ENCODE assay signal across 10 cellular contexts in genomic region chr12:57755194-57755453, GRCh38. TPM values are rescaled to one million over a fixed set of nuclear protein-coding genes. Genes with fewer than 3 reads are reported as not detected.
DNase-seq lines count a peak whose midpoint lies in the region; ATAC-seq, FAIRE-seq and TF ChIP-seq lines count a peak whose summit lies in the region.
"Had no signal": no experiment of that assay in that cellular context is flagged by ENCODE, and none has a peak within 500 bp of the region (broad histone marks: within the 10 kb centered on the region; RNA-seq: fewer than 3 reads in every experiment).

No MANE protein-coding gene starts in this region.

- H4K8ac ChIP-seq in H1 (ENCODE audit: extremely low read depth, insufficient read depth, low read length): no peak overlapping the region

- H3F3A ChIP-seq in Loucy (ENCODE audit: low read depth): peaks cover 7% of the 10 kb centered on the region

- H2AK5ac ChIP-seq in H1 (ENCODE audit: low read depth, low read length): no peak overlapping the region

- no peak overlapping the region for H2BK15ac ChIP-seq in H1 (ENCODE audit: low read length)

- H2AFZ ChIP-seq in Loucy (ENCODE audit: low read length) (no peak overlapping the region), H1 (ENCODE audit: low read length) (no peak overlapping the region)

- no peak overlapping the region for H4K5ac ChIP-seq in H1 (ENCODE audit: insufficient read length, low read depth, low read length)

- H3K23me2 ChIP-seq in H1 (ENCODE audit: low read depth, low read length): peaks cover 18% of the 10 kb centered on the region

- H3K14ac ChIP-seq in H1 (ENCODE audit: insufficient read length): no peak overlapping the region

- H4K20me1 ChIP-seq in BLaER1: peaks cover 58% of the 10 kb centered on the region
- H4K20me1 ChIP-seq in Loucy (ENCODE audit: insufficient read depth, low read length, poor library complexity, severe bottlenecking): peaks cover 30% of the 10 kb centered on the region
- H4K20me1 ChIP-seq in H1 (replicated peaks in 1 of 2; ENCODE audit: control insufficient read depth in 1 of 2, insufficient read depth in 2 of 2, low read length in 2 of 2): peaks cover 3 to 14% of the 10 kb centered on the region in 2 experiments

- H3K27me3 ChIP-seq in BLaER1: peaks cover 66% of the 10 kb centered on the region
- H3K27me3 ChIP-seq in Loucy (ENCODE audit: insufficient read depth, low read length, poor library complexity, severe bottlenecking): no peaks in the 10 kb centered on the region
- peaks cover 8 to 33% (median 26%) of the 10 kb centered on the region in 4 experiments for H3K27me3 ChIP-seq in H1 (replicated peaks in 1 of 4; ENCODE audit: control insufficient read depth in 3 of 4, extremely low read depth in 1 of 4, insufficient read depth in 3 of 4, low read length in 3 of 4)
- no peaks in the 10 kb centered on the region for H3K27me3 ChIP-seq in pancreas
- H3K27me3 ChIP-seq: foreskin keratinocyte had no signal

- H2BK120ac ChIP-seq in H1 (replicated peaks; ENCODE audit: low read depth, low read length): no peak overlapping the region

- no peak overlapping the region for H3K4ac ChIP-seq in H1 (replicated peaks; ENCODE audit: insufficient read length, low read depth, low read length)

- CTCF ChIA-PET in H1 (lab: Charles Lee; ENCODE audit: partially characterized antibody): interaction anchor here (1.0 to 1.4 kb wide), 2 partner anchors 39 to 135 kb away, joined by 3 to 5 read pairs; no protein-coding TSS in a partner anchor

- H4K91ac ChIP-seq in H1 (replicated peaks; ENCODE audit: insufficient read length, low read length): no peak overlapping the region

- H3K4me1 ChIP-seq in BLaER1: peaks cover 50% of the 10 kb centered on the region
- H3K4me1 ChIP-seq in Loucy (ENCODE audit: insufficient read depth, low read length, poor library complexity, severe bottlenecking): peaks cover 41% of the 10 kb centered on the region
- H3K4me1 ChIP-seq in H1 (replicated peaks in 1 of 4; ENCODE audit: control insufficient read depth in 3 of 4, insufficient read depth in 4 of 4, low read length in 3 of 4): peaks cover 3 to 26% (median 7%) of the 10 kb centered on the region in 4 experiments; a peak in 6 of 7 replicates
- H3K4me1 ChIP-seq in pancreas: peaks cover 0 to 15% (median 14%) of the 10 kb centered on the region in 3 donors

- H3K56ac ChIP-seq in H1 (replicated peaks; ENCODE audit: insufficient read length, low read depth, low read length): no peak overlapping the region

- TF ChIP-seq CTCF in Loucy (conservative IDR thresholded peaks at IDR 0.05; ENCODE audit: low read length) (no peak), H1 (IDR thresholded peaks at IDR 0.05; ENCODE audit: control extremely low read depth in 1 of 3, insufficient read depth in 1 of 3, low read depth in 1 of 3, low read length in 3 of 3) (no peak), pancreas (IDR thresholded peaks at IDR 0.05) (no peak)

- no CpG with 5 or more reads among the region's 34 CpGs for WGBS in H1 (ENCODE audit: extremely low coverage in 1 of 2, insufficient coverage in 1 of 2, insufficient read length in 1 of 2, insufficient replicate concordance in 2 of 2, low coverage in 1 of 2, low lambda C conversion rate in 2 of 2, missing lambda C conversion rate in 1 of 2), 2 experiments
- WGBS in pancreas, 2 donors: 0% methylated on average over 16 to 34 of the region's 34 CpGs

- no peak for TF ChIP-seq POLR2A in H1 (IDR thresholded peaks at IDR 0.05; ENCODE audit: control extremely low read depth in 1 of 2, low read depth in 2 of 2, low read length in 2 of 2)

- H3K9me2 ChIP-seq in Loucy (replicated peaks; ENCODE audit: low read depth, low read length): no peaks in the 10 kb centered on the region

- H2BK20ac ChIP-seq in H1 (ENCODE audit: low read length): no peak overlapping the region

- H3K4me2 ChIP-seq in BLaER1 (peak overlapping the region; percentile 99), Loucy (ENCODE audit: low read depth, low read length, poor library complexity, severe bottlenecking) (no peak overlapping the region), H1 (ENCODE audit: insufficient read depth in 1 of 2, low read depth in 2 of 2, low read length in 2 of 2) (peak overlapping the region in 1 of 2 experiments; percentile 99; a peak in 2 of 4 replicates)

- no peak for FAIRE-seq in H1 (lab: Jason Lieb, UNC)
- FAIRE-seq in pancreas (lab: Jason Lieb, UNC): no peak
- FAIRE-seq: G401.6 had no signal

- no peak overlapping the region for H3K9ac ChIP-seq in BLaER1
- H3K9ac ChIP-seq in Loucy (ENCODE audit: low read depth, low read length, poor library complexity, severe bottlenecking): no peak overlapping the region
- H3K9ac ChIP-seq in H1 (replicated peaks in 1 of 4; ENCODE audit: extremely low read depth in 1 of 4, low read depth in 3 of 4, low read length in 3 of 4): no peak overlapping the region

- peak overlapping the region; percentile 73 for H3K4me3 ChIP-seq in BLaER1
- peak overlapping the region; percentile 78 for H3K4me3 ChIP-seq in Loucy (ENCODE audit: low read length, poor library complexity, severe bottlenecking)
- peak overlapping the region; percentile 25 to 96 (median 56); a peak in 6 of 8 replicates for H3K4me3 ChIP-seq in H1 (ENCODE audit: extremely low read depth in 1 of 4, insufficient read depth in 2 of 4, low read depth in 3 of 4, low read length in 4 of 4)
- H3K4me3 ChIP-seq in pancreas: peak overlapping the region; percentile 57 to 75 (median 64)

- H3K18ac ChIP-seq in H1 (ENCODE audit: extremely low read depth, low read length): no peak overlapping the region

- TF ChIP-seq EP300 in H1 (IDR thresholded peaks at IDR 0.05; ENCODE audit: borderline replicate concordance in 1 of 2, low read depth in 2 of 2, low read length in 2 of 2): no peak

- no peak overlapping the region for H2BK5ac ChIP-seq in H1 (ENCODE audit: low read depth, low read length)

- H3K36me3 ChIP-seq in BLaER1 (peaks cover 23% of the 10 kb centered on the region), Loucy (ENCODE audit: insufficient read depth, low read length) (no peaks in the 10 kb centered on the region; the same call in 1 of the 2 replicates), H1 (ENCODE audit: control insufficient read depth in 2 of 4, insufficient read depth in 4 of 4, low read length in 3 of 4) (peaks cover 3 to 10% (median 8%) of the 10 kb centered on the region in 4 experiments; a peak in 6 of 8 replicates), pancreas (peaks cover 0 to 5% (median 0%) of the 10 kb centered on the region in 3 donors)

- intact Hi-C loops in pancreas (cut with DNase I): no loop called here

- H3K23ac ChIP-seq in H1 (ENCODE audit: insufficient read length): no peak overlapping the region

- TF ChIP-seq RAD21 in H1 (IDR thresholded peaks at IDR 0.05 in 1 of 2, conservative IDR thresholded peaks at IDR 0.05 in 1 of 2; ENCODE audit: low read depth in 2 of 2, low read length in 2 of 2): no peak

- H3K9me3 ChIP-seq in BLaER1 (no peaks in the 10 kb centered on the region), Loucy (ENCODE audit: insufficient read depth, low read depth, low read length) (no peaks in the 10 kb centered on the region), H1 (ENCODE audit: insufficient read depth in 2 of 2, low read depth in 1 of 2, low read length in 1 of 2) (no peaks in the 10 kb centered on the region), pancreas (no peaks in the 10 kb centered on the region)

- H3K79me1 ChIP-seq in H1 (ENCODE audit: low read depth, low read length): peaks cover 15% of the 10 kb centered on the region; the same call in 1 of the 2 replicates

- ATAC-seq in pancreas (no peak), HG03039 (IDR thresholded peaks at IDR 0.05; ENCODE audit: unreplicated experiment) (no peak), GM21619 (IDR thresholded peaks at IDR 0.05; ENCODE audit: unreplicated experiment) (no peak), GM21360 (IDR thresholded peaks at IDR 0.05; ENCODE audit: unreplicated experiment) (no peak)

- POLR2A ChIA-PET in H1 (lab: Charles Lee; ENCODE audit: partially characterized antibody): interaction anchor here (1.0 to 3.3 kb wide), 4 partner anchors 10 to 235 kb away, joined by 3 to 25 read pairs (median 6); partner anchors contain the start of genes DDIT3, EEF1AKMT3, METTL1 and TSPAN31

- DNase-seq in H1 (ENCODE audit: low read depth in 1 of 2, low spot score in 2 of 2): no peak
- no peak for DNase-seq in pancreas
- DNase-seq in activated gamma-delta T cell treated with Interleukin-2 at 50 U/mL for 16 hours: no peak

- no peak overlapping the region for H2BK12ac ChIP-seq in H1 (ENCODE audit: low read depth, low read length)

- no peak overlapping the region for H3K27ac ChIP-seq in BLaER1
- no peak overlapping the region for H3K27ac ChIP-seq in H1 (ENCODE audit: low read depth, low read length)
- peak overlapping the region; percentile 35 to 63 (median 50) for H3K27ac ChIP-seq in pancreas
- H3K27ac ChIP-seq: foreskin keratinocyte had no signal

- H3K79me2 ChIP-seq in Loucy (ENCODE audit: insufficient read depth, low read length) (peaks cover 34% of the 10 kb centered on the region), H1 (ENCODE audit: control insufficient read depth in 1 of 2, insufficient read depth in 2 of 2, low read length in 2 of 2) (peaks cover 12 to 19% of the 10 kb centered on the region in 2 experiments)

RNA-seq across cellular contexts. Expression of gene MARCHF9, which starts 0.2 kb away (rescaled TPM):
- total RNA-seq in H1 (2021; fragmentation: NEBNext Ultra II Directional; extraction: Animal tissue kit (Norgen Biotek cat#: 25700)): 6.1 and 6.4 TPM in 2 replicates
- polyA plus RNA-seq in H1 (2011; rRNA removed): 6.6 and 7.8 TPM in 2 replicates
- 7.0 TPM for polyA plus RNA-seq in H1 (2011; cell fraction: cytosol; rRNA removed)
- 13.3 TPM for polyA plus RNA-seq in H1 (2011; cell fraction: nucleus; rRNA removed)
- 4.7 to 8.7 TPM (median 8.1 TPM) in 4 replicates for polyA plus RNA-seq in H1 (2012, experiment 1 of 2)
- polyA plus RNA-seq in H1 (2012, experiment 2 of 2): 8.9 TPM
- 4.9 TPM for polyA plus RNA-seq in H1 (2013, experiment 1 of 2)
- polyA plus RNA-seq in H1 (2013, experiment 2 of 2): 4.5 TPM
- polyA minus RNA-seq in H1 (2011; rRNA and poly(A)+ RNA removed): 5.9 and 6.2 TPM in 2 replicates
- 3.5 TPM for polyA minus RNA-seq in H1 (2011; cell fraction: cytosol; rRNA and poly(A)+ RNA removed)
- 4.1 TPM for polyA minus RNA-seq in H1 (2011; cell fraction: nucleus; rRNA and poly(A)+ RNA removed)
- total RNA-seq in pancreas: 10 to 100 TPM in 1 of 6 donors, 1 to 10 TPM in 5; 6.7 to 11.3 (median 7.6) TPM
- 10 to 100 TPM; 17.2 to 32.5 TPM for polyA plus RNA-seq in pancreas

RNA-seq across cellular contexts. Expression of gene CDK4, which starts 3.0 kb away (rescaled TPM):
- 174 and 180 TPM in 2 replicates for total RNA-seq in H1 (2021; fragmentation: NEBNext Ultra II Directional; extraction: Animal tissue kit (Norgen Biotek cat#: 25700))
- polyA plus RNA-seq in H1 (2011; rRNA removed) (311 and 368 TPM in 2 replicates), pancreas (10 to 100 TPM; 26.7 to 43.4 TPM)
- 368 TPM for polyA plus RNA-seq in H1 (2011; cell fraction: cytosol; rRNA removed)
- 288 TPM for polyA plus RNA-seq in H1 (2011; cell fraction: nucleus; rRNA removed)
- 210 to 260 TPM (median 226 TPM) in 4 replicates for polyA plus RNA-seq in H1 (2012, experiment 1 of 2)
- polyA plus RNA-seq in H1 (2012, experiment 2 of 2): 272 TPM
- 111 TPM for polyA plus RNA-seq in H1 (2013, experiment 1 of 2)
- polyA plus RNA-seq in H1 (2013, experiment 2 of 2): 105 TPM
- 218 and 329 TPM in 2 replicates for polyA minus RNA-seq in H1 (2011; rRNA and poly(A)+ RNA removed)
- polyA minus RNA-seq in H1 (2011; cell fraction: cytosol; rRNA and poly(A)+ RNA removed): 110 TPM
- polyA minus RNA-seq in H1 (2011; cell fraction: nucleus; rRNA and poly(A)+ RNA removed): 99.0 TPM
- total RNA-seq in pancreas: 10 to 100 TPM; 30.6 to 48.5 (median 40.3) TPM

RNA-seq across cellular contexts. Expression of gene TSPAN31, which starts 10.3 kb away (rescaled TPM):
- 15.2 and 15.8 TPM in 2 replicates for total RNA-seq in H1 (2021; fragmentation: NEBNext Ultra II Directional; extraction: Animal tissue kit (Norgen Biotek cat#: 25700))
- polyA plus RNA-seq in H1 (2011; rRNA removed) (23.3 and 31.4 TPM in 2 replicates), pancreas (10 to 100 TPM; 13.0 to 29.8 TPM)
- polyA plus RNA-seq in H1 (2011; cell fraction: cytosol; rRNA removed): 22.7 TPM
- polyA plus RNA-seq in H1 (2011; cell fraction: nucleus; rRNA removed): 12.1 TPM
- polyA plus RNA-seq in H1 (2012, experiment 1 of 2): 14.1 to 22.6 TPM (median 19.5 TPM) in 4 replicates
- polyA plus RNA-seq in H1 (2012, experiment 2 of 2): 20.3 TPM
- 15.8 TPM for polyA plus RNA-seq in H1 (2013, experiment 1 of 2)
- 17.6 TPM for polyA plus RNA-seq in H1 (2013, experiment 2 of 2)
- 26.3 and 33.9 TPM in 2 replicates for polyA minus RNA-seq in H1 (2011; rRNA and poly(A)+ RNA removed)
- 11.2 TPM for polyA minus RNA-seq in H1 (2011; cell fraction: cytosol; rRNA and poly(A)+ RNA removed)
- 15.2 TPM for polyA minus RNA-seq in H1 (2011; cell fraction: nucleus; rRNA and poly(A)+ RNA removed)
- 10 to 100 TPM; 12.2 to 17.9 (median 14.5) TPM for total RNA-seq in pancreas

RNA-seq across cellular contexts. Expression of gene CYP27B1, which starts 11.8 kb away (rescaled TPM):
- 2.3 and 3.3 TPM in 2 replicates for total RNA-seq in H1 (2021; fragmentation: NEBNext Ultra II Directional; extraction: Animal tissue kit (Norgen Biotek cat#: 25700))
- polyA plus RNA-seq in H1 (2011; rRNA removed): 2.6 and 2.9 TPM in 2 replicates
- polyA plus RNA-seq in H1 (2011; cell fraction: cytosol; rRNA removed): 2.5 TPM
- polyA plus RNA-seq in H1 (2011; cell fraction: nucleus; rRNA removed): 6.3 TPM
- 1.9 to 2.5 TPM (median 2.3 TPM) in 4 replicates for polyA plus RNA-seq in H1 (2012, experiment 1 of 2)
- 1.9 TPM for polyA plus RNA-seq in H1 (2012, experiment 2 of 2)
- polyA plus RNA-seq in H1 (2013, experiment 1 of 2): 1.4 TPM
- 1.2 TPM for polyA plus RNA-seq in H1 (2013, experiment 2 of 2)
- 2.0 and 2.1 TPM in 2 replicates for polyA minus RNA-seq in H1 (2011; rRNA and poly(A)+ RNA removed)
- 4.8 TPM for polyA minus RNA-seq in H1 (2011; cell fraction: cytosol; rRNA and poly(A)+ RNA removed)
- polyA minus RNA-seq in H1 (2011; cell fraction: nucleus; rRNA and poly(A)+ RNA removed): 4.4 TPM
- total RNA-seq in pancreas: 1 to 10 TPM; 2.1 to 5.8 (median 3.8) TPM
- polyA plus RNA-seq in pancreas: 1 to 10 TPM; 1.6 to 3.3 TPM

RNA-seq across cellular contexts. Expression of gene AGAP2, which starts 16.6 kb away (rescaled TPM):
- 1.5 and 1.7 TPM in 2 replicates for total RNA-seq in H1 (2021; fragmentation: NEBNext Ultra II Directional; extraction: Animal tissue kit (Norgen Biotek cat#: 25700))
- polyA plus RNA-seq in H1 (2011; rRNA removed) (1.5 and 1.8 TPM in 2 replicates), pancreas (1 to 10 TPM in 1 of 2 donors, under 1 TPM in 1; 0.87 to 3.0 TPM)
- polyA plus RNA-seq in H1 (2011; cell fraction: cytosol; rRNA removed): 1.4 TPM
- 6.8 TPM for polyA plus RNA-seq in H1 (2011; cell fraction: nucleus; rRNA removed)
- polyA plus RNA-seq in H1 (2012, experiment 1 of 2): 1.7 to 2.6 TPM (median 2.1 TPM) in 4 replicates
- polyA plus RNA-seq in H1 (2012, experiment 2 of 2): 0.91 TPM
- 1.0 TPM for polyA plus RNA-seq in H1 (2013, experiment 1 of 2)
- polyA plus RNA-seq in H1 (2013, experiment 2 of 2): 1.3 TPM
- polyA minus RNA-seq in H1 (2011; rRNA and poly(A)+ RNA removed): 0.63 and 0.98 TPM in 2 replicates
- 2.1 TPM for polyA minus RNA-seq in H1 (2011; cell fraction: cytosol; rRNA and poly(A)+ RNA removed)
- polyA minus RNA-seq in H1 (2011; cell fraction: nucleus; rRNA and poly(A)+ RNA removed): 2.8 TPM
- 1 to 10 TPM in 1 of 6 donors, under 1 TPM in 5; 0.24 to 1.2 (median 0.72) TPM for total RNA-seq in pancreas

Comparison
In these comparisons a context has a peak if more than half of its experiments do, and no peak if none do; other contexts are left out.
1. H3K27ac ChIP-seq: peak in pancreas (4 of 4); none in BLaER1 (single experiment) and H1 (single experiment).
2. Peak in every context shown above with its lines, with median percentiles within 50 percentile points of each other: H3K4me3 ChIP-seq.